11 cellular contexts compared by ENCODE assay signal in the genomic region with DNA sequence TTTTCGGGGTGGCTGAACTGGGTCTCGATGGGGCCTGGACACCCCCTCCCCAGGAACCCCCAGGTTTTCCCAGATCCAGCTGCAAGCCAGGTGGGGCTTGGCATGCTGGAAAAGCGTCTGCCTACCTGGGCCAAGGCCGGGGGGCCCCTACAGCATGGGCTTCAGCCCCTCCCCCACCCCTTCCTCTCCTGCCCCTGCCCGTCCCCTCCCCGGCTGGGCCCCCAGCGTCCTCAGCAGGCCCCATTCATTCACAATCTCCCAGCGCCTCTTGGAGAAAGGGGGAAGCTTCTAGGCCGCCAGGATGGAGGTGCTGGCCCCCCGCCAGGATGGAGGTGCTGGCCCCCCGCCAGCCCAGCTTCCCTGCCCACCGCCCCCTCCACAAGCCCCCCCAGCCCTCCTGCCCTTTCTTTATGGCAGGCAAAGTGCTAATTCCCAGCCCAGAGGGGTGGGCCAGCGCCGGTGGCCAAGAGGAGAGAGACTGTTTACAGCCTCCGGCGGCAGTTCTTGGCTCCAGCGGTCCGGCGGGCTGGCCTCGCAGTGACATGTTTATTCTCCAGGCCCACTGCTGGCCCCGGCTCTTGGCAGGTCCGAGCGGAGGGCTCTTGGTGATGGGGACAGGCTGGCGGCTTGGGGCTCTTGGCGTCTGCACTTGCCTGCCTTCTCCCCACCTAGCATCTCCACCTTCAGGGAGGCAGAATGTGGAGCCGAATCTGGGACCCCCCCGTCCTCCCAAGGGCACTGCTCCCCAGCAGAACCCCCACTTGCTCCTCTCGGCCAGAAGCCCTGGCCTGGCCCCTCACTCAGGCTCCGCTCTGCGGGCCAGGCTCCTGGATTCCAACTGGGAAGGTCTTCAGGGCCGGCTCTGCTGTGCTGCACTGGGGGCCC.
DNase-seq lines count a peak whose midpoint lies in the region; ATAC-seq and TF ChIP-seq lines count a peak whose summit lies in the region.
"Had no signal": no experiment of that assay in that cellular context is flagged by ENCODE, and none has a peak within 500 bp of the region (broad histone marks: within the 10 kb centered on the region; RNA-seq: fewer than 3 reads in every experiment).

No MANE protein-coding gene starts in this region.

- H3K9me3 ChIP-seq in SK-N-SH (no peaks in the 10 kb centered on the region), heart left ventricle (no peaks in the 10 kb centered on the region), ovary (no peaks in the 10 kb centered on the region)

- H3K9me2 ChIP-seq in SK-N-SH, result no peaks in the 10 kb centered on the region

- no peak overlapping the region for H2AFZ ChIP-seq in SK-N-SH (ENCODE audit: low read depth)

- peaks cover 10% of the 10 kb centered on the region for H3F3A ChIP-seq in SK-N-SH (replicated peaks; ENCODE audit: insufficient read depth)

- in situ Hi-C loops in brain microvascular endothelial cell (cut with HindIII; ENCODE audit: low pct_ligation_motif_present, low sequenced_read_pairs), result no loop called here

- CTCF ChIA-PET in SK-N-SH (lab: Yijun Ruan, JAX), result interaction anchor here (0.6 to 6.7 kb wide), 6 partner anchors 8 to 92 kb away, joined by 3 to 43 read pairs (median 6); no protein-coding TSS in a partner anchor

- POLR2A ChIA-PET in SK-N-SH (lab: Yijun Ruan, JAX), result interaction anchor here (1.4 to 1.7 kb wide), 2 partner anchors 13 to 30 kb away, joined by 3 to 7 read pairs; no protein-coding TSS in a partner anchor

- WGBS in SK-N-SH (ENCODE audit: low lambda C conversion rate), result 25% methylated on average over 9 of the region's 31 CpGs
- 6 to 17% (median 12%) methylated on average over 12 to 31 of the region's 31 CpGs for WGBS in heart left ventricle, 4 donors
- 1 to 9% (median 5%) methylated on average over 22 to 31 of the region's 31 CpGs for WGBS in ovary, 3 donors

- no peaks in the 10 kb centered on the region for H3K27me3 ChIP-seq in SK-N-SH (ENCODE audit: insufficient read depth)
- H3K27me3 ChIP-seq in heart left ventricle, result no peaks in the 10 kb centered on the region
- H3K27me3 ChIP-seq in ovary, result no peaks in the 10 kb centered on the region
- H3K27me3 ChIP-seq in brain microvascular endothelial cell (replicated peaks), result no peaks in the 10 kb centered on the region
- H3K27me3 ChIP-seq: BLaER1 had no signal

- H3K27ac ChIP-seq in SK-N-SH (ENCODE audit: low read depth in 2 of 2, low read length in 1 of 2) (peak overlapping the region in 1 of 2 experiments; percentile 98; a peak in 2 of 4 replicates), heart left ventricle (peak overlapping the region in 10 of 12 donors; percentile 28 to 81 (median 71)), ovary (peak overlapping the region; percentile 27 to 76), brain microvascular endothelial cell (no peak overlapping the region)
- H3K27ac ChIP-seq: BLaER1, VCaP had no signal

- TF ChIP-seq EP300 in SK-N-SH (IDR thresholded peaks at IDR 0.05; ENCODE audit: borderline replicate concordance in 1 of 2, low read depth in 1 of 2, low read length in 1 of 2) (peak; percentile 15 to 81; a peak in 2 of 4 replicates), ovary (IDR thresholded peaks at IDR 0.05) (no peak)

- no peak overlapping the region for H3K9ac ChIP-seq in SK-N-SH
- H3K9ac ChIP-seq: BLaER1 had no signal

- H3K4me2 ChIP-seq in SK-N-SH, result no peak overlapping the region; the same call in 1 of the 2 replicates
- H3K4me2 ChIP-seq: BLaER1 had no signal

- no peak for TF ChIP-seq POLR2A in heart left ventricle (IDR thresholded peaks at IDR 0.05)
- TF ChIP-seq POLR2A in ovary (IDR thresholded peaks at IDR 0.05), result peak; percentile 16

- no peak overlapping the region for H3K4me3 ChIP-seq in SK-N-SH (ENCODE audit: low read depth in 2 of 2, low read length in 1 of 2)
- H3K4me3 ChIP-seq in heart left ventricle, result peak overlapping the region in 2 of 12 donors; percentile 9 to 17
- no peak overlapping the region for H3K4me3 ChIP-seq in ovary
- no peak overlapping the region for H3K4me3 ChIP-seq in brain microvascular endothelial cell (ENCODE audit: low read depth, low read length)
- H3K4me3 ChIP-seq: BLaER1 had no signal

- ATAC-seq in heart left ventricle (peak; percentile 51 to 75 (median 60)), HG03469 (IDR thresholded peaks at IDR 0.05; ENCODE audit: unreplicated experiment) (no peak)

- H3K4me1 ChIP-seq in SK-N-SH (ENCODE audit: control insufficient read depth in 1 of 2, insufficient read depth in 2 of 2, low read depth in 1 of 2, low read length in 1 of 2) (peaks cover 35 to 77% of the 10 kb centered on the region in 2 experiments; a peak in 3 of 4 replicates), heart left ventricle (peaks cover 14 to 75% (median 47%) of the 10 kb centered on the region in 12 donors), ovary (ENCODE audit: insufficient read depth) (peaks cover 52% of the 10 kb centered on the region)

- TF ChIP-seq CTCF in SK-N-SH (IDR thresholded peaks at IDR 0.05) (no peak), heart left ventricle (IDR thresholded peaks at IDR 0.05) (no peak), ovary (IDR thresholded peaks at IDR 0.05) (no peak), brain microvascular endothelial cell (IDR thresholded peaks at IDR 0.05; ENCODE audit: low read depth, low read length, missing control alignments) (no peak)

- no peaks in the 10 kb centered on the region for H4K20me1 ChIP-seq in SK-N-SH (ENCODE audit: insufficient read depth)
- H4K20me1 ChIP-seq: BLaER1 had no signal

- peak; percentile 29; the same call in 1 of the 2 replicates for TF ChIP-seq RAD21 in SK-N-SH (IDR thresholded peaks at IDR 0.05; ENCODE audit: low read length)

- DNase-seq in EH (ENCODE audit: low read depth) (peak; percentile 46), SK-N-SH (peak; percentile 92), heart left ventricle (peak; percentile 74 to 88 (median 77)), ovary (peak; percentile 85 to 92 (median 89)), brain microvascular endothelial cell (no peak), NCI-H2227 (lab: John Stamatoyannopoulos, UW; ENCODE audit: unreplicated experiment) (no peak)
- DNase-seq in stimulated activated CD4-positive, alpha-beta T cell treated with anti-CD3 and anti-CD28 coated beads, Interleukin-2, amount 100 ng/mL, for 24 hours, result no peak
- DNase-seq: NCI-H226 had no signal

- intact Hi-C loops in heart left ventricle (cut with DNase I), result loop anchor here in 1 of 10 donors (5.0 kb wide), 1 partner anchor 34 kb away; no protein-coding TSS in a partner anchor
- intact Hi-C loops in ovary (cut with DNase I), result no loop called here

- H3K79me2 ChIP-seq in SK-N-SH (ENCODE audit: insufficient read depth), result peaks cover 13% of the 10 kb centered on the region; the same call in 1 of the 2 replicates

- H3K36me3 ChIP-seq in SK-N-SH (replicated peaks in 1 of 2; ENCODE audit: control insufficient read depth in 1 of 2, insufficient read depth in 2 of 2, low read length in 1 of 2) (no peaks in the 10 kb centered on the region), heart left ventricle (no peaks in the 10 kb centered on the region), ovary (no peaks in the 10 kb centered on the region), brain microvascular endothelial cell (replicated peaks) (no peaks in the 10 kb centered on the region)
- H3K36me3 ChIP-seq: BLaER1 had no signal

TF ChIP-seq in SK-N-SH, 30 proteins besides CTCF, POLR2A, EP300 and RAD21:
- TF ChIP-seq FOXJ3 (CRISPR knock-in tag; IDR thresholded peaks at IDR 0.05) (peak; percentile 97), EZH2phosphoT487 (IDR thresholded peaks at IDR 0.05; ENCODE audit: borderline replicate concordance, low read depth) (no peak), GABPA (IDR thresholded peaks at IDR 0.05; ENCODE audit: low read depth) (no peak), TCF12 (IDR thresholded peaks at IDR 0.05) (0 out of 2 replicates have a peak, but pooled peaks have one; percentile 11), MXI1 (IDR thresholded peaks at IDR 0.05; ENCODE audit: low read depth, low read length) (peak; percentile 77; the same call in 1 of the 2 replicates), GATA2 (CRISPR knock-in tag; IDR thresholded peaks at IDR 0.05) (peak; percentile 16)
- TF ChIP-seq, protein P1, sequence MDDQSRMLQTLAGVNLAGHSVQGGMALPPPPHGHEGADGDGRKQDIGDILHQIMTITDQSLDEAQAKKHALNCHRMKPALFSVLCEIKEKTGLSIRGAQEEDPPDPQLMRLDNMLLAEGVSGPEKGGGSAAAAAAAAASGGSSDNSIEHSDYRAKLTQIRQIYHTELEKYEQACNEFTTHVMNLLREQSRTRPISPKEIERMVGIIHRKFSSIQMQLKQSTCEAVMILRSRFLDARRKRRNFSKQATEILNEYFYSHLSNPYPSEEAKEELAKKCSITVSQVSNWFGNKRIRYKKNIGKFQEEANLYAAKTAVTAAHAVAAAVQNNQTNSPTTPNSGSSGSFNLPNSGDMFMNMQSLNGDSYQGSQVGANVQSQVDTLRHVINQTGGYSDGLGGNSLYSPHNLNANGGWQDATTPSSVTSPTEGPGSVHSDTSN (IDR thresholded peaks at IDR 0.05), result peak; percentile 24

Comparison
In these comparisons a context has a peak if more than half of its experiments do, and no peak if none do; other contexts are left out.
1. DNase-seq: peak in EH (single experiment), SK-N-SH (single experiment), heart left ventricle (5 of 5) and ovary (5 of 5); none in stimulated activated CD4-positive, alpha-beta T cell treated with anti-CD3 and anti-CD28 coated beads, Interleukin-2, amount 100 ng/mL, for 24 hours (0 of 2), brain microvascular endothelial cell (single experiment) and NCI-H2227 (single experiment).